8 cellular contexts compared by ENCODE assay signal in genomic region chr6:156395276-156395675, GRCh38.
DNase-seq lines count a peak whose midpoint lies in the region; ATAC-seq and TF ChIP-seq lines count a peak whose summit lies in the region.
"Had no signal": no experiment of that assay in that cellular context is flagged by ENCODE, and none has a peak within 500 bp of the region (broad histone marks: within the 10 kb centered on the region; RNA-seq: fewer than 3 reads in every experiment).

No MANE protein-coding gene starts in this region.

- peaks cover 90% of the 10 kb centered on the region for H3K4me1 Mint-ChIP-seq in activated T-cell treated with anti-CD3 and anti-CD28 coated beads, Interleukin-2, amount 50 U/mL, for 4 hours (ENCODE audit: low read depth)
- H3K4me1 Mint-ChIP-seq in stimulated activated memory B cell treated with anti-CD40 and anti-IgM and Interleukin-4, amounts not matched to agents 10 μg/mL and 1 μg/mL and 100 μg/mL, for 72 hours = peaks cover 39% of the 10 kb centered on the region

- no peak for TF ChIP-seq CTCF in tibial artery (IDR thresholded peaks at IDR 0.05)

- H3K4me3 ChIP-seq in tibial artery = no peak overlapping the region

- intact Hi-C loops in tibial artery (cut with DNase I; ENCODE audit: low total_unique reads) = no loop called here

- peak; percentile 42 for ATAC-seq in GM21360 (IDR thresholded peaks at IDR 0.05; ENCODE audit: unreplicated experiment)
- ATAC-seq in HG03442 (IDR thresholded peaks at IDR 0.05; ENCODE audit: unreplicated experiment) = peak; percentile 58
- peak; percentile 33 to 56 for ATAC-seq in activated T-cell treated with anti-CD3 and anti-CD28 coated beads, Interleukin-2, amount 50 U/mL, for 4 hours
- ATAC-seq in stimulated activated memory B cell treated with anti-CD40 and anti-IgM and Interleukin-4, amounts not matched to agents 10 μg/mL and 1 μg/mL and 100 μg/mL, for 72 hours = peak; percentile 80
- ATAC-seq in GM18907 (IDR thresholded peaks at IDR 0.05; ENCODE audit: unreplicated experiment) = no peak
- ATAC-seq: HCT116 had no signal

- H3K9me3 Mint-ChIP-seq in activated T-cell treated with anti-CD3 and anti-CD28 coated beads, Interleukin-2, amount 50 U/mL, for 4 hours = no peaks in the 10 kb centered on the region
- no peaks in the 10 kb centered on the region for H3K9me3 Mint-ChIP-seq in stimulated activated memory B cell treated with anti-CD40 and anti-IgM and Interleukin-4, amounts not matched to agents 10 μg/mL and 1 μg/mL and 100 μg/mL, for 72 hours

- H3K9me3 ChIP-seq in tibial artery = no peaks in the 10 kb centered on the region

- H3K27ac Mint-ChIP-seq in stimulated activated memory B cell treated with anti-CD40 and anti-IgM and Interleukin-4, amounts not matched to agents 10 μg/mL and 1 μg/mL and 100 μg/mL, for 72 hours = peak overlapping the region; percentile 67

- H3K36me3 Mint-ChIP-seq in activated T-cell treated with anti-CD3 and anti-CD28 coated beads, Interleukin-2, amount 50 U/mL, for 4 hours (ENCODE audit: insufficient read depth) = no peaks in the 10 kb centered on the region
- no peaks in the 10 kb centered on the region for H3K36me3 Mint-ChIP-seq in stimulated activated memory B cell treated with anti-CD40 and anti-IgM and Interleukin-4, amounts not matched to agents 10 μg/mL and 1 μg/mL and 100 μg/mL, for 72 hours

- peaks cover 9% of the 10 kb centered on the region for H3K27me3 Mint-ChIP-seq in activated T-cell treated with anti-CD3 and anti-CD28 coated beads, Interleukin-2, amount 50 U/mL, for 4 hours (ENCODE audit: low read depth)
- peaks cover 24% of the 10 kb centered on the region for H3K27me3 Mint-ChIP-seq in stimulated activated memory B cell treated with anti-CD40 and anti-IgM and Interleukin-4, amounts not matched to agents 10 μg/mL and 1 μg/mL and 100 μg/mL, for 72 hours

- peaks cover 0 to 15% of the 10 kb centered on the region in 2 donors for H3K27me3 ChIP-seq in tibial artery

- peak overlapping the region; percentile 70 for H3K4me3 Mint-ChIP-seq in activated T-cell treated with anti-CD3 and anti-CD28 coated beads, Interleukin-2, amount 50 U/mL, for 4 hours
- H3K4me3 Mint-ChIP-seq in stimulated activated memory B cell treated with anti-CD40 and anti-IgM and Interleukin-4, amounts not matched to agents 10 μg/mL and 1 μg/mL and 100 μg/mL, for 72 hours = peak overlapping the region; percentile 14

- no peaks in the 10 kb centered on the region for H3K36me3 ChIP-seq in tibial artery

- H3K27ac ChIP-seq in tibial artery = no peak overlapping the region

- no peaks in the 10 kb centered on the region for H3K4me1 ChIP-seq in tibial artery

- DNase-seq in activated T-cell treated with anti-CD3 and anti-CD28 coated beads, Interleukin-2, amount 50 U/mL, for 4 hours = peak; percentile 24
- DNase-seq in tibial artery (no peak), A172 (ENCODE audit: low spot score) (no peak)
